Comparison of ENCODE assay signal across 1 cellular context in the genomic region with DNA sequence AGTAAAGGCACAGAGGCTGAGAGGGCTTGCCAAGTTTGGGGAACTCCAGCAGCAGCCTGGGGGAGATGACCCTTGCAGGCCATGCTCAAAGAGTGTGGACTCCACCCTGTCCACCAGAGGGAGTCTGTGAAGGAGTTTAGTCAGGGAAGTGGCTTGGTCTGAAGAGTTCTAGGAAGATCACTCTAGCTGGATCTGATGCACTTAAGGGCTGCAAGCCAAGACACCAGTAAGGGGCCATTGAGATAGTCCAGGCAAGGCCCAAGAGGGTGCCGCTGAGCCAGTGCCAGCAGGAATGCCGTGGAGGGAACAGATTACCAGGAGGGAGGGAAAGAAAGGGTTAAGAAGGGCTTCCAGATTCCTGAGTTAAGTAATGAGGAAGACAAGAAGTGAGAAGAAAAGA.
TF ChIP-seq lines count a peak whose summit lies in the region.

No MANE protein-coding gene starts in this region.

TF ChIP-seq in HEK293, 187 proteins besides CTCF, POLR2A, EP300 and RAD21 (continued from another document):
- TF ChIP-seq ZNF548 (tag by site-specific recombination; IDR thresholded peaks at IDR 0.05) (no peak), ZNF335 (tag by site-specific recombination; conservative IDR thresholded peaks at IDR 0.05) (peak; percentile 59), ZIC2 (tag by site-specific recombination; IDR thresholded peaks at IDR 0.05) (no peak)
